In genomic region chr6:7108964-7109836, GRCh38 we compare ENCODE assay signal across 7 cellular contexts. TPM values are rescaled to one million over a fixed set of nuclear protein-coding genes. Genes with fewer than 3 reads are reported as not detected.
A peak's percentile ranks its signal among the peaks of the same experiment; 100 is the strongest.
DNase-seq lines count a peak whose midpoint lies in the region; ATAC-seq and TF ChIP-seq lines count a peak whose summit lies in the region.

No MANE protein-coding gene starts in this region.

- peaks cover 0 to 37% (median 3%) of the 10 kb centered on the region in 4 donors for H3K4me1 ChIP-seq in right lobe of liver

- TF ChIP-seq POLR2A in right lobe of liver (IDR thresholded peaks at IDR 0.05): peak; percentile 52

- no peaks in the 10 kb centered on the region for H3K9me3 ChIP-seq in right lobe of liver

- intact Hi-C loops in dorsolateral prefrontal cortex (cut with DNase I): loop anchor here in 1 of 2 donors (10.0 kb wide), 1 partner anchor 136 kb away; no protein-coding TSS in a partner anchor
- intact Hi-C loops in right lobe of liver (cut with DNase I): no loop called here

- peak; percentile 63 for DNase-seq in MV-4-11 (lab: John Stamatoyannopoulos, UW)
- DNase-seq in activated CD4-positive, CD25-positive, alpha-beta regulatory T cell (lab: John Stamatoyannopoulos, UW): peak in 3 of 4 experiments; percentile 17 to 27 (median 27)
- no peak for DNase-seq in dorsolateral prefrontal cortex
- peak; percentile 61 to 80 (median 68) for DNase-seq in right lobe of liver
- peak; percentile 9 for DNase-seq in stimulated activated CD8-positive, alpha-beta memory T cell treated with anti-CD3 and anti-CD28 coated beads, Interleukin-15, amount 100 ng/mL, for 24 hours (ENCODE audit: low read depth)
- DNase-seq in NCI-H2107 treated with DMSO at 0.1 percent for 48 hours (lab: John Stamatoyannopoulos, UW; ENCODE audit: unreplicated experiment): no peak

- H3K36me3 ChIP-seq in right lobe of liver: no peaks in the 10 kb centered on the region

- H3K27me3 ChIP-seq in dorsolateral prefrontal cortex (peaks cover 0 to 53% (median 14%) of the 10 kb centered on the region in 45 donors), right lobe of liver (no peaks in the 10 kb centered on the region)

- TF ChIP-seq CTCF in dorsolateral prefrontal cortex (IDR thresholded peaks at IDR 0.05 in 54 of 56, conservative IDR thresholded peaks at IDR 0.05 in 2 of 56; ENCODE audit: low read depth in 1 of 56, partially characterized antibody in 56 of 56) (no peak), right lobe of liver (IDR thresholded peaks at IDR 0.05) (no peak)

- under 1% methylated on average over 15 of the region's 86 CpGs for WGBS in right lobe of liver (ENCODE audit: insufficient coverage, low coverage, low lambda C conversion rate, missing lambda C conversion rate)

- ATAC-seq in GM18511 (IDR thresholded peaks at IDR 0.05; ENCODE audit: unreplicated experiment) (peak; percentile 22), right lobe of liver (peak; percentile 50 to 64 (median 59))

- peak overlapping the region; percentile 54 to 87 (median 73) for H3K4me3 ChIP-seq in dorsolateral prefrontal cortex
- peak overlapping the region; percentile 93 to 97 (median 96) for H3K4me3 ChIP-seq in right lobe of liver

- H3K27ac ChIP-seq in dorsolateral prefrontal cortex (peak overlapping the region in 48 of 59 donors; percentile 16 to 89 (median 70)), right lobe of liver (peak overlapping the region; percentile 97 to 98 (median 97))

RNA-seq across cellular contexts. Expression of gene RREB1, which starts 1.4 kb away (rescaled TPM):
- total RNA-seq in dorsolateral prefrontal cortex (10 to 100 TPM in 27 of 120 experiments, 1 to 10 TPM in 93; 3.4 to 21.0 (median 7.6) TPM), right lobe of liver (10 to 100 TPM; 28.7 to 46.3 (median 39.6) TPM)

Comparison
In these comparisons a context has a peak if more than half of its experiments do, and no peak if none do; other contexts are left out.
1. DNase-seq: peak in MV-4-11 (single experiment), activated CD4-positive, CD25-positive, alpha-beta regulatory T cell (3 of 4), right lobe of liver (3 of 3) and stimulated activated CD8-positive, alpha-beta memory T cell treated with anti-CD3 and anti-CD28 coated beads, Interleukin-15, amount 100 ng/mL, for 24 hours (single experiment); none in dorsolateral prefrontal cortex (0 of 10) and NCI-H2107 treated with DMSO at 0.1 percent for 48 hours (single experiment).